Comparison of ENCODE assay signal across 21 cellular contexts in the genomic region with DNA sequence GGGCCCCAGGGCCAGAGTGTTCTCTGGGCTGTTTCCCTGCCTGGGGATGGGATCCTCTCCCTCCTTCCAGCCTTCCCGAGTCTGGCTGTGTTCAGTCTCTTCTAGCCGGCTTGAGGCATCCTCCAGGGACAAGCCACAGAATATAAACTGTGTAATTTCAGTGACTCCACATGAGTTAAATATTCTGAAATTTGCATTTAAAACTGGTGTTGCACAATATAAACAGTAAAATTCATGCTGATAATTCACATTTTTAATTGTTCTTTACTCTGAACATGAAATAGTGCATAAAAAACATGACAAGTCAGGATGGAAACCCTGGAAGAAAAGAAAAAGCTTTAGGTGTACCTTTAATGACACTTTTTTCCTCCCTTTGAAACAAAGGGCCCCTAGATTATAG. TPM values are rescaled to one million over a fixed set of nuclear protein-coding genes. Genes with fewer than 3 reads are reported as not detected.
DNase-seq lines count a peak whose midpoint lies in the region; ATAC-seq and TF ChIP-seq lines count a peak whose summit lies in the region.
"Had no signal": no experiment of that assay in that cellular context is flagged by ENCODE, and none has a peak within 500 bp of the region (broad histone marks: within the 10 kb centered on the region; RNA-seq: fewer than 3 reads in every experiment).

No MANE protein-coding gene starts in this region.

- H3K4ac ChIP-seq in neuronal stem cell (ENCODE audit: low read length), result no peak overlapping the region

- H3K9me2 ChIP-seq in GM23338 (ENCODE audit: insufficient read depth), result no peaks in the 10 kb centered on the region
- H3K9me2 ChIP-seq: SK-N-SH had no signal

- H3K27ac Mint-ChIP-seq in GM23338, result no peak overlapping the region
- no peak overlapping the region for H3K27ac Mint-ChIP-seq in osteocyte (ENCODE audit: unreplicated experiment)
- H3K27ac Mint-ChIP-seq: H9, IgD-negative memory B cell had no signal

- H2AFZ ChIP-seq in GM23338, result peak overlapping the region; percentile 38
- peak overlapping the region; percentile 80 for H2AFZ ChIP-seq in neuronal stem cell (ENCODE audit: low read length)

- H3K27me3 Mint-ChIP-seq in GM23338 (ENCODE audit: insufficient read depth, low read depth, poor library complexity) (peaks cover 5% of the 10 kb centered on the region), osteocyte (ENCODE audit: unreplicated experiment) (no peaks in the 10 kb centered on the region)

- no peak for TF ChIP-seq CTCF in A673 (conservative IDR thresholded peaks at IDR 0.05; ENCODE audit: low read depth, low read length)
- TF ChIP-seq CTCF in GM23338 (conservative IDR thresholded peaks at IDR 0.05; ENCODE audit: low read depth in 2 of 2), result no peak
- no peak for TF ChIP-seq CTCF in osteocyte (IDR thresholded peaks at IDR 0.05)

- H3K14ac ChIP-seq in neuronal stem cell (ENCODE audit: low read length), result no peak overlapping the region

- DNase-seq in A673 (ENCODE audit: low spot score), result peak; percentile 31
- no peak for DNase-seq in GM23338 (ENCODE audit: low spot score)
- DNase-seq in fibroblast of gingiva (ENCODE audit: low read depth), result peak; percentile 14
- no peak for DNase-seq in neuronal stem cell (ENCODE audit: low spot score)
- no peak for DNase-seq in OCI-M2 (lab: John Stamatoyannopoulos, UW; ENCODE audit: unreplicated experiment)
- no peak for DNase-seq in DMS114 treated with DMSO at 0.1 percent for 48 hours (lab: John Stamatoyannopoulos, UW; ENCODE audit: unreplicated experiment)
- no peak for DNase-seq in osteocyte (ENCODE audit: extremely low spot score, unreplicated experiment)
- DNase-seq: ACHN, AML-193, DMS79 treated with DMSO at 0.1 percent for 48 hours, H9, NCI-H1092, NCI-H1436 treated with DMSO at 0.1 percent for 48 hours, NCI-H2029, NCI-H2171 treated with DMSO at 0.1 percent for 48 hours, Peyer's patch, SHP77 treated with DMSO at 0.1 percent for 48 hours, SK-N-SH had no signal

- H3K9ac ChIP-seq in neuronal stem cell (ENCODE audit: low read depth, low read length, poor library complexity), result no peak overlapping the region
- H3K9ac ChIP-seq: SK-N-SH had no signal

- no peak overlapping the region for H3K23ac ChIP-seq in neuronal stem cell (ENCODE audit: low read depth, low read length, poor library complexity)

- no peaks in the 10 kb centered on the region for H3K36me3 Mint-ChIP-seq in GM23338 (ENCODE audit: low read depth)
- no peaks in the 10 kb centered on the region for H3K36me3 Mint-ChIP-seq in osteocyte (ENCODE audit: unreplicated experiment)
- H3K36me3 Mint-ChIP-seq: IgD-negative memory B cell had no signal

- no peaks in the 10 kb centered on the region for H3K79me1 ChIP-seq in neuronal stem cell (ENCODE audit: low read depth, low read length)

- peaks cover 26% of the 10 kb centered on the region for H3K4me1 ChIP-seq in A673 (ENCODE audit: insufficient read depth, low read length, poor library complexity, severe bottlenecking)
- H3K4me1 ChIP-seq in GM23338 (ENCODE audit: insufficient read depth), result 0 out of 2 replicates have a peak, but pooled peaks cover 3% of the 10 kb centered on the region
- peaks cover 0 to 3% of the 10 kb centered on the region in 2 donors for H3K4me1 ChIP-seq in neuronal stem cell (ENCODE audit: control insufficient read depth in 2 of 2, insufficient read depth in 1 of 2, low read depth in 1 of 2, low read length in 2 of 2)
- H3K4me1 ChIP-seq: Peyer's patch had no signal

- no peak overlapping the region for H3K4me3 ChIP-seq in A673 (ENCODE audit: low read depth, low read length, poor library complexity, severe bottlenecking)
- no peak overlapping the region for H3K4me3 ChIP-seq in GM23338
- no peak overlapping the region for H3K4me3 ChIP-seq in neuronal stem cell (ENCODE audit: low read length in 2 of 2)
- H3K4me3 ChIP-seq: Peyer's patch had no signal

- H3K4me1 Mint-ChIP-seq in GM23338, result peaks cover 5% of the 10 kb centered on the region
- peaks cover 27% of the 10 kb centered on the region for H3K4me1 Mint-ChIP-seq in osteocyte (ENCODE audit: unreplicated experiment)

- H4K8ac ChIP-seq in neuronal stem cell (ENCODE audit: low read depth, low read length), result no peak overlapping the region

- H3K9me3 Mint-ChIP-seq in GM23338 (no peaks in the 10 kb centered on the region), osteocyte (ENCODE audit: unreplicated experiment) (no peaks in the 10 kb centered on the region)
- H3K9me3 Mint-ChIP-seq: H9 had no signal

- H2BK120ac ChIP-seq in neuronal stem cell (ENCODE audit: low read depth, low read length), result no peak overlapping the region

- BruUV-seq in A673 (replicated peaks; lab: Mats Ljungman, UMichigan), result no TSS peak

- no peak overlapping the region for H2BK5ac ChIP-seq in neuronal stem cell (ENCODE audit: low read length)

- H3K4me2 ChIP-seq in GM23338 (no peak overlapping the region), neuronal stem cell (ENCODE audit: insufficient read depth, low read length, poor library complexity, severe bottlenecking) (no peak overlapping the region)
- H3K4me2 ChIP-seq: SK-N-SH had no signal

- H2AK5ac ChIP-seq in neuronal stem cell (ENCODE audit: low read depth, low read length), result no peak overlapping the region

- H4K20me1 ChIP-seq in GM23338 (replicated peaks; ENCODE audit: insufficient read depth), result no peaks in the 10 kb centered on the region

- H3K27ac ChIP-seq in A673 (ENCODE audit: low read depth, low read length, poor library complexity, severe bottlenecking), result no peak overlapping the region
- no peak overlapping the region for H3K27ac ChIP-seq in GM23338 (ENCODE audit: low read depth)
- no peak overlapping the region for H3K27ac ChIP-seq in neuronal stem cell (replicated peaks; ENCODE audit: low read length)
- H3K27ac ChIP-seq: C4-2B, HL-60, Peyer's patch had no signal

- no peak overlapping the region for H2BK12ac ChIP-seq in neuronal stem cell (ENCODE audit: low read length)

- no CpG with 5 or more reads among the region's 2 CpGs for WGBS in neuronal stem cell (ENCODE audit: extremely low coverage in 2 of 2, insufficient read length in 2 of 2, insufficient replicate concordance in 1 of 2), 2 donors

- intact Hi-C loops in A673 (cut with micrococcal nuclease; ENCODE audit: unreplicated experiment), result no loop called here

- H3F3A ChIP-seq in GM23338 (replicated peaks; ENCODE audit: low read depth), result no peaks in the 10 kb centered on the region

- H3K36me3 ChIP-seq in A673 (ENCODE audit: insufficient read depth, low read length, poor library complexity, severe bottlenecking), result no peaks in the 10 kb centered on the region
- no peaks in the 10 kb centered on the region for H3K36me3 ChIP-seq in GM23338 (ENCODE audit: insufficient read depth)
- no peaks in the 10 kb centered on the region for H3K36me3 ChIP-seq in neuronal stem cell (replicated peaks in 1 of 2; ENCODE audit: control insufficient read depth in 2 of 2, insufficient read depth in 2 of 2, low read length in 2 of 2)
- H3K36me3 ChIP-seq: Peyer's patch had no signal

- H3K18ac ChIP-seq in neuronal stem cell (ENCODE audit: low read length), result no peak overlapping the region

- no peak overlapping the region for H4K91ac ChIP-seq in neuronal stem cell (ENCODE audit: low read depth, low read length, poor library complexity)

- H3K4me3 Mint-ChIP-seq in GM23338 (no peak overlapping the region), osteocyte (ENCODE audit: unreplicated experiment) (no peak overlapping the region)
- H3K4me3 Mint-ChIP-seq: H9, IgD-negative memory B cell had no signal

- no peaks in the 10 kb centered on the region for H3K27me3 ChIP-seq in A673 (replicated peaks; ENCODE audit: insufficient read depth, low read depth, low read length, poor library complexity)
- H3K27me3 ChIP-seq in GM23338 (ENCODE audit: insufficient read depth), result peaks cover 7% of the 10 kb centered on the region; the same call in 1 of the 2 replicates
- H3K27me3 ChIP-seq in neuronal stem cell (ENCODE audit: control insufficient read depth in 3 of 3, insufficient read depth in 3 of 3, low read depth in 1 of 3, low read length in 3 of 3), result no peaks in the 10 kb centered on the region
- H3K27me3 ChIP-seq: Peyer's patch had no signal

- H3K79me2 ChIP-seq in GM23338 (replicated peaks; ENCODE audit: insufficient read depth), result no peaks in the 10 kb centered on the region

- no peaks in the 10 kb centered on the region for H3K9me3 ChIP-seq in A673 (ENCODE audit: low read depth, low read length, poor library complexity, severe bottlenecking)
- H3K9me3 ChIP-seq in neuronal stem cell (replicated peaks in 1 of 2; ENCODE audit: control insufficient read depth in 2 of 2, insufficient read depth in 1 of 2, low read depth in 1 of 2, low read length in 2 of 2), result no peaks in the 10 kb centered on the region
- H3K9me3 ChIP-seq: SK-N-SH had no signal

- POLR2A ChIA-PET in A673 (lab: Charles Lee; ENCODE audit: low non-redundant PET), result interaction anchor here (0.6 kb wide), 1 partner anchor 13 kb away, joined by 4 read pairs; no protein-coding TSS in a partner anchor

- no peak for ATAC-seq in GM23338

- CTCF ChIA-PET in A673 (lab: Charles Lee), result no interaction called here

- H2BK15ac ChIP-seq in neuronal stem cell (ENCODE audit: low read length), result no peak overlapping the region

TF ChIP-seq in GM23338, 12 proteins besides CTCF, POLR2A, EP300 and RAD21 (continues in another document):
- no peak for TF ChIP-seq STAT1 (IDR thresholded peaks at IDR 0.05; ENCODE audit: unreplicated experiment)
- TF ChIP-seq EZH2phosphoT487 (IDR thresholded peaks at IDR 0.05; ENCODE audit: unreplicated experiment), result no peak
- TF ChIP-seq EZH2 (IDR thresholded peaks at IDR 0.05; ENCODE audit: low read depth, unreplicated experiment), result no peak
- TF ChIP-seq, protein P1, sequence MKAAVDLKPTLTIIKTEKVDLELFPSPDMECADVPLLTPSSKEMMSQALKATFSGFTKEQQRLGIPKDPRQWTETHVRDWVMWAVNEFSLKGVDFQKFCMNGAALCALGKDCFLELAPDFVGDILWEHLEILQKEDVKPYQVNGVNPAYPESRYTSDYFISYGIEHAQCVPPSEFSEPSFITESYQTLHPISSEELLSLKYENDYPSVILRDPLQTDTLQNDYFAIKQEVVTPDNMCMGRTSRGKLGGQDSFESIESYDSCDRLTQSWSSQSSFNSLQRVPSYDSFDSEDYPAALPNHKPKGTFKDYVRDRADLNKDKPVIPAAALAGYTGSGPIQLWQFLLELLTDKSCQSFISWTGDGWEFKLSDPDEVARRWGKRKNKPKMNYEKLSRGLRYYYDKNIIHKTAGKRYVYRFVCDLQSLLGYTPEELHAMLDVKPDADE (IDR thresholded peaks at IDR 0.05), result no peak

RNA-seq across cellular contexts. Expression of a gene that starts 5.2 kb away (rescaled TPM):
- total RNA-seq in A673 (2021) (34.7 and 42.9 TPM in 2 replicates), osteocyte (113 and 119 TPM in 2 replicates)
- 108 and 116 TPM in 2 replicates for total RNA-seq in GM23338 (2014; rRNA removed; shearing (Covaris generic))
- polyA plus RNA-seq in GM23338 (2016; fragmentation: Nextera tagmentation; extraction: Ambion mirVana), result 69.8 and 76.2 TPM in 2 replicates
- 57.3 TPM for polyA plus RNA-seq in neuronal stem cell (2013, experiment 1 of 2)
- polyA plus RNA-seq in neuronal stem cell (2013, experiment 2 of 2), result 58.1 TPM
- polyA plus RNA-seq: IgD-negative memory B cell had no signal

Comparison
In these comparisons a context has a peak if more than half of its experiments do, and no peak if none do; other contexts are left out.
1. DNase-seq: peak in A673 (single experiment) and fibroblast of gingiva (single experiment); none in GM23338 (single experiment), neuronal stem cell (single experiment), OCI-M2 (single experiment), DMS114 treated with DMSO at 0.1 percent for 48 hours (single experiment) and osteocyte (single experiment).